In the genomic region with DNA sequence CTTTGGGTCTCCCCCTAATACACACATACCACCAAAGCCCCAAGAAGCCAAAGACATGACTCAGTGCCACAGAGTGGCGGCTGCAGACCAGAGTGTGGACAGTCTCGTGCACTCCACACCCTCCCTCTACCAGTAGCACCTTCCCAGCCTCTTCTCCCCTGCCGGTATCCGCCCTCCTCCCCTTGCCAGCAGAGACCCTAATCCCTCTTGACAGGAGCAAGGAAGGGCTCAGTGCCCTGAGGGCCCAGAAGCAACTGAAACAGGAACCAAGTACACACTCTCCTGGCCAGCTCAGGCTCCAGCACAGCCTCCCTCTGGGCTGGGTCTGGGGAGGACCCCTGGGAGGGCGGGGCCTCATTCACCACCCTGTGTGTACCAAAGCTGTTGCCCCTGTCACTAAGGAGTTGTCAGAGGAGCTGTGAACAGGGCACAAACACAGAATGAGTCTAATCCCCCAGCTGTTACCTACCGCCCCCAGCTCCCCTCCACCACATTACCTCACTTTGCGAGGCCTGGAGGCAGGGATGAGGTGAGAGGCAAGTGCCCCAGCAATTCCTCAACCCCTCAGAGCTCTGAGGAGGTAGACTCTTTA, we compare ENCODE assay signal across 1 cellular context.
TF ChIP-seq lines count a peak whose summit lies in the region.

No MANE protein-coding gene starts in this region.

TF ChIP-seq in GM23338, 12 proteins besides CTCF, POLR2A, EP300 and RAD21:
- TF ChIP-seq, protein P1, sequence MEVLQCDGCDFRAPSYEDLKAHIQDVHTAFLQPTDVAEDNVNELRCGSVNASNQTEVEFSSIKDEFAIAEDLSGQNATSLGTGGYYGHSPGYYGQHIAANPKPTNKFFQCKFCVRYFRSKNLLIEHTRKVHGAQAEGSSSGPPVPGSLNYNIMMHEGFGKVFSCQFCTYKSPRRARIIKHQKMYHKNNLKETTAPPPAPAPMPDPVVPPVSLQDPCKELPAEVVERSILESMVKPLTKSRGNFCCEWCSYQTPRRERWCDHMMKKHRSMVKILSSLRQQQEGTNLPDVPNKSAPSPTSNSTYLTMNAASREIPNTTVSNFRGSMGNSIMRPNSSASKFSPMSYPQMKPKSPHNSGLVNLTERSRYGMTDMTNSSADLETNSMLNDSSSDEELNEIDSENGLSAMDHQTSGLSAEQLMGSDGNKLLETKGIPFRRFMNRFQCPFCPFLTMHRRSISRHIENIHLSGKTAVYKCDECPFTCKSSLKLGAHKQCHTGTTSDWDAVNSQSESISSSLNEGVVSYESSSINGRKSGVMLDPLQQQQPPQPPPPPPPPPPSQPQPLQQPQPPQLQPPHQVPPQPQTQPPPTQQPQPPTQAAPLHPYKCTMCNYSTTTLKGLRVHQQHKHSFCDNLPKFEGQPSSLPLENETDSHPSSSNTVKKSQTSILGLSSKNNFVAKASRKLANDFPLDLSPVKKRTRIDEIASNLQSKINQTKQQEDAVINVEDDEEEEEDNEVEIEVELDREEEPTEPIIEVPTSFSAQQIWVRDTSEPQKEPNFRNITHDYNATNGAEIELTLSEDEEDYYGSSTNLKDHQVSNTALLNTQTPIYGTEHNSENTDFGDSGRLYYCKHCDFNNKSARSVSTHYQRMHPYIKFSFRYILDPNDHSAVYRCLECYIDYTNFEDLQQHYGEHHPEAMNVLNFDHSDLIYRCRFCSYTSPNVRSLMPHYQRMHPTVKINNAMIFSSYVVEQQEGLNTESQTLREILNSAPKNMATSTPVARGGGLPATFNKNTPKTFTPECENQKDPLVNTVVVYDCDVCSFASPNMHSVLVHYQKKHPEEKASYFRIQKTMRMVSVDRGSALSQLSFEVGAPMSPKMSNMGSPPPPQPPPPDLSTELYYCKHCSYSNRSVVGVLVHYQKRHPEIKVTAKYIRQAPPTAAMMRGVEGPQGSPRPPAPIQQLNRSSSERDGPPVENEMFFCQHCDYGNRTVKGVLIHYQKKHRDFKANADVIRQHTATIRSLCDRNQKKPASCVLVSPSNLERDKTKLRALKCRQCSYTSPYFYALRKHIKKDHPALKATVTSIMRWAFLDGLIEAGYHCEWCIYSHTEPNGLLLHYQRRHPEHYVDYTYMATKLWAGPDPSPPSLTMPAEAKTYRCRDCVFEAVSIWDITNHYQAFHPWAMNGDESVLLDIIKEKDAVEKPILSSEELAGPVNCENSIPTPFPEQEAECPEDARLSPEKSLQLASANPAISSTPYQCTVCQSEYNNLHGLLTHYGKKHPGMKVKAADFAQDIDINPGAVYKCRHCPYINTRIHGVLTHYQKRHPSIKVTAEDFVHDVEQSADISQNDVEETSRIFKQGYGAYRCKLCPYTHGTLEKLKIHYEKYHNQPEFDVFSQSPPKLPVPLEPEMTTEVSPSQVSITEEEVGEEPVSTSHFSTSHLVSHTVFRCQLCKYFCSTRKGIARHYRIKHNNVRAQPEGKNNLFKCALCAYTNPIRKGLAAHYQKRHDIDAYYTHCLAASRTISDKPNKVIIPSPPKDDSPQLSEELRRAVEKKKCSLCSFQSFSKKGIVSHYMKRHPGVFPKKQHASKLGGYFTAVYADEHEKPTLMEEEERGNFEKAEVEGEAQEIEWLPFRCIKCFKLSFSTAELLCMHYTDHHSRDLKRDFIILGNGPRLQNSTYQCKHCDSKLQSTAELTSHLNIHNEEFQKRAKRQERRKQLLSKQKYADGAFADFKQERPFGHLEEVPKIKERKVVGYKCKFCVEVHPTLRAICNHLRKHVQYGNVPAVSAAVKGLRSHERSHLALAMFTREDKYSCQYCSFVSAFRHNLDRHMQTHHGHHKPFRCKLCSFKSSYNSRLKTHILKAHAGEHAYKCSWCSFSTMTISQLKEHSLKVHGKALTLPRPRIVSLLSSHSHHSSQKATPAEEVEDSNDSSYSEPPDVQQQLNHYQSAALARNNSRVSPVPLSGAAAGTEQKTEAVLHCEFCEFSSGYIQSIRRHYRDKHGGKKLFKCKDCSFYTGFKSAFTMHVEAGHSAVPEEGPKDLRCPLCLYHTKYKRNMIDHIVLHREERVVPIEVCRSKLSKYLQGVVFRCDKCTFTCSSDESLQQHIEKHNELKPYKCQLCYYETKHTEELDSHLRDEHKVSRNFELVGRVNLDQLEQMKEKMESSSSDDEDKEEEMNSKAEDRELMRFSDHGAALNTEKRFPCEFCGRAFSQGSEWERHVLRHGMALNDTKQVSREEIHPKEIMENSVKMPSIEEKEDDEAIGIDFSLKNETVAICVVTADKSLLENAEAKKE (CRISPR knock-in tag; IDR thresholded peaks at IDR 0.05), result no peak
- no peak for TF ChIP-seq EZH2 (IDR thresholded peaks at IDR 0.05; ENCODE audit: low read depth, unreplicated experiment)
- TF ChIP-seq CREB1 (CRISPR knock-in tag; IDR thresholded peaks at IDR 0.05; ENCODE audit: low read depth), result no peak
- TF ChIP-seq POLR2AphosphoS5 (IDR thresholded peaks at IDR 0.05; ENCODE audit: low read depth), result no peak
- TF ChIP-seq ZNF331 (CRISPR knock-in tag; IDR thresholded peaks at IDR 0.05; ENCODE audit: low read depth), result no peak
- no peak for TF ChIP-seq STAT1 (IDR thresholded peaks at IDR 0.05; ENCODE audit: unreplicated experiment)
- TF ChIP-seq REST (IDR thresholded peaks at IDR 0.05; ENCODE audit: unreplicated experiment), result no peak
- TF ChIP-seq NANOG (IDR thresholded peaks at IDR 0.05; ENCODE audit: borderline replicate concordance), result no peak
- no peak for TF ChIP-seq EZH2phosphoT487 (IDR thresholded peaks at IDR 0.05; ENCODE audit: unreplicated experiment)
- TF ChIP-seq, protein P2, sequence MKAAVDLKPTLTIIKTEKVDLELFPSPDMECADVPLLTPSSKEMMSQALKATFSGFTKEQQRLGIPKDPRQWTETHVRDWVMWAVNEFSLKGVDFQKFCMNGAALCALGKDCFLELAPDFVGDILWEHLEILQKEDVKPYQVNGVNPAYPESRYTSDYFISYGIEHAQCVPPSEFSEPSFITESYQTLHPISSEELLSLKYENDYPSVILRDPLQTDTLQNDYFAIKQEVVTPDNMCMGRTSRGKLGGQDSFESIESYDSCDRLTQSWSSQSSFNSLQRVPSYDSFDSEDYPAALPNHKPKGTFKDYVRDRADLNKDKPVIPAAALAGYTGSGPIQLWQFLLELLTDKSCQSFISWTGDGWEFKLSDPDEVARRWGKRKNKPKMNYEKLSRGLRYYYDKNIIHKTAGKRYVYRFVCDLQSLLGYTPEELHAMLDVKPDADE (IDR thresholded peaks at IDR 0.05), result no peak
